Comparison of ENCODE assay signal across 15 cellular contexts in genomic region chr17:49604314-49604869, GRCh38. TPM values are rescaled to one million over a fixed set of nuclear protein-coding genes. Genes with fewer than 3 reads are reported as not detected.
"Had no signal": no experiment of that assay in that cellular context is flagged by ENCODE, and none has a peak within 500 bp of the region (broad histone marks: within the 10 kb centered on the region; RNA-seq: fewer than 3 reads in every experiment).

No MANE protein-coding gene starts in this region.

- ATAC-seq: activated T-helper 17 cell treated with anti-CD3 and anti-CD28 coated beads, Interleukin-2, amount 50 U/mL, for 72 hours; T-helper 17 cell had no signal

- H3K4me3 ChIP-seq: dorsolateral prefrontal cortex, left ventricle myocardium inferior, stomach had no signal

- H3K4me3 Mint-ChIP-seq: activated B cell treated with CpG ODN at 0.5 μM for 24 hours; activated CD4-positive, alpha-beta T cell treated with anti-CD3 and anti-CD28 coated beads, Interleukin-2, amount 10 ng/mL, durations not matched to agents 24 days and 14 days; activated naive CD8-positive, alpha-beta T cell treated with anti-CD3 and anti-CD28 coated beads for 36 hours; activated T-helper 17 cell treated with anti-CD3 and anti-CD28 coated beads, Interleukin-2, amount 50 U/mL, for 72 hours; T-helper 17 cell had no signal

- H3K27ac ChIP-seq: stomach had no signal

- H3K4me1 Mint-ChIP-seq: activated B cell treated with CpG ODN at 0.5 μM for 24 hours; activated naive CD8-positive, alpha-beta T cell treated with anti-CD3 and anti-CD28 coated beads for 36 hours; activated T-helper 17 cell treated with anti-CD3 and anti-CD28 coated beads, Interleukin-2, amount 50 U/mL, for 72 hours had no signal

- H3K27me3 Mint-ChIP-seq: activated B cell treated with CpG ODN at 0.5 μM for 24 hours; activated CD4-positive, alpha-beta T cell treated with anti-CD3 and anti-CD28 coated beads, Interleukin-2, amount 10 ng/mL, durations not matched to agents 24 days and 14 days; activated naive CD8-positive, alpha-beta T cell treated with anti-CD3 and anti-CD28 coated beads for 36 hours; activated T-helper 17 cell treated with anti-CD3 and anti-CD28 coated beads, Interleukin-2, amount 50 U/mL, for 72 hours; T-helper 17 cell had no signal

- H3K27me3 ChIP-seq: dorsolateral prefrontal cortex, stomach had no signal

- H3K9me3 Mint-ChIP-seq: activated B cell treated with CpG ODN at 0.5 μM for 24 hours; activated CD4-positive, alpha-beta T cell treated with anti-CD3 and anti-CD28 coated beads, Interleukin-2, amount 10 ng/mL, durations not matched to agents 24 days and 14 days; activated naive CD8-positive, alpha-beta T cell treated with anti-CD3 and anti-CD28 coated beads for 36 hours; activated T-helper 17 cell treated with anti-CD3 and anti-CD28 coated beads, Interleukin-2, amount 50 U/mL, for 72 hours had no signal

- H3K27ac Mint-ChIP-seq: activated B cell treated with CpG ODN at 0.5 μM for 24 hours; activated CD4-positive, alpha-beta T cell treated with anti-CD3 and anti-CD28 coated beads, Interleukin-2, amount 10 ng/mL, durations not matched to agents 24 days and 14 days; activated naive CD8-positive, alpha-beta T cell treated with anti-CD3 and anti-CD28 coated beads for 36 hours; activated T-helper 17 cell treated with anti-CD3 and anti-CD28 coated beads, Interleukin-2, amount 50 U/mL, for 72 hours; T-helper 17 cell had no signal

- DNase-seq: activated B cell treated with CpG ODN at 0.5 μM for 24 hours; activated CD4-positive, alpha-beta T cell treated with anti-CD3 and anti-CD28 coated beads, Interleukin-2, amount 10 ng/mL, durations not matched to agents 24 days and 14 days; activated naive CD8-positive, alpha-beta T cell treated with anti-CD3 and anti-CD28 coated beads for 36 hours; activated T-cell treated with anti-CD3 and anti-CD28 coated beads for 4 hours; anterior cingulate cortex; dorsolateral prefrontal cortex; kidney; left ventricle myocardium inferior; stimulated activated CD4-positive, alpha-beta T cell treated with anti-CD3 and anti-CD28 coated beads, Interleukin-15, amount 100 ng/mL, for 24 hours; stimulated activated CD4-positive, alpha-beta T cell treated with anti-CD3 and anti-CD28 coated beads, Interleukin-4, amount 100 ng/mL, for 4 hours; stomach; T-helper 17 cell; trophoblast cell had no signal

- H3K9me3 ChIP-seq: left ventricle myocardium inferior, stomach had no signal

RNA-seq across cellular contexts. Expression of gene NXPH3, which starts 28.7 kb away (rescaled TPM):
- total RNA-seq: activated B cell treated with CpG ODN at 0.5 μM for 24 hours; activated CD4-positive, alpha-beta T cell treated with anti-CD3 and anti-CD28 coated beads, Interleukin-2, amount 10 ng/mL, durations not matched to agents 24 days and 14 days; activated T-helper 17 cell treated with anti-CD3 and anti-CD28 coated beads, Interleukin-2, amount 50 U/mL, for 72 hours; bronchial epithelial cell; T-helper 17 cell had no signal
